ENCODE assay signal across 1 cellular context in genomic region chr6:44229376-44230033, GRCh38.
TF ChIP-seq lines count a peak whose summit lies in the region.

No MANE protein-coding gene starts in this region.

TF ChIP-seq in endothelial cell of umbilical vein, 7 proteins besides CTCF, POLR2A, EP300 and RAD21:
- TF ChIP-seq MAX (IDR thresholded peaks at IDR 0.05; ENCODE audit: insufficient read depth, insufficient read length) (no peak), EZH2 (IDR thresholded peaks at IDR 0.05; ENCODE audit: borderline replicate concordance, low read depth, low read length, severe bottlenecking) (no peak), MYC (IDR thresholded peaks at IDR 0.05; ENCODE audit: low read depth, low read length) (no peak), JUN (IDR thresholded peaks at IDR 0.05; ENCODE audit: borderline replicate concordance, insufficient read depth, insufficient read length, low read depth) (no peak), FOS (IDR thresholded peaks at IDR 0.05; ENCODE audit: borderline replicate concordance, insufficient read depth, low read length) (no peak), GATA2 (IDR thresholded peaks at IDR 0.05; ENCODE audit: insufficient read depth, insufficient read length, low read depth, low read length) (no peak), POLR2AphosphoS5 (IDR thresholded peaks at IDR 0.05; ENCODE audit: insufficient read depth, low read depth, low read length) (no peak)
